Comparison of ENCODE assay signal across 35 cellular contexts in the genomic region with DNA sequence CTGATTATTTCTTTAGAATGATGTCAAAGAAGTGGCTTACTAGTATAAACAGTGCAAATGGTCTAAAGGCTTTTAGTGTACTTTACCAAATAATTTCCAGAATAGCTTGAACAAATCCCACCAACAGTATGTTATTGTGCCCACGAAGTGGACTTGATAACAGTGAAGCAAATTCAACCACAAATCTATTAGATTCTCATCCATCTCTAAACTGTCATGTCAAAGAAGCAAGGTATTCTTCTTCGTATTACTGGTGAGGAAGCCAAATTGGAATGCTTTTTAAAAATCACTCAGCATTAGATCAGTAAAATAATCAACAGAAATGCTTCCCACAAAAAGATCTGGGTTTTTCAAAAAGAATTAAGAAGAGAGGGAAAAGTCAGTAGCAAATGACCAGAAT.
DNase-seq lines count a peak whose midpoint lies in the region; ATAC-seq, FAIRE-seq and TF ChIP-seq lines count a peak whose summit lies in the region.
"Had no signal": no experiment of that assay in that cellular context is flagged by ENCODE, and none has a peak within 500 bp of the region (broad histone marks: within the 10 kb centered on the region; RNA-seq: fewer than 3 reads in every experiment).

No MANE protein-coding gene starts in this region.

- no peaks in the 10 kb centered on the region for H3K27me3 Mint-ChIP-seq in astrocyte (ENCODE audit: low read depth, unreplicated experiment)
- H3K27me3 Mint-ChIP-seq: B cell; CD4-positive, alpha-beta memory T cell; CD4-positive, alpha-beta T cell; CD8-positive, alpha-beta memory T cell had no signal

- TF ChIP-seq POLR2A in H54 (IDR thresholded peaks at IDR 0.05; ENCODE audit: low read depth, low read length): no peak

- H3K9ac ChIP-seq in astrocyte (ENCODE audit: low read length): no peak overlapping the region
- H3K9ac ChIP-seq in fibroblast of lung (ENCODE audit: insufficient read depth, low read length): no peak overlapping the region
- H3K9ac ChIP-seq: BLaER1; BLaER1 treated with 17β-estradiol and CSF1 and Interleukin-3, amounts not matched to agents 10 nM and 100 nM had no signal

- no peaks in the 10 kb centered on the region for H3K9me3 Mint-ChIP-seq in astrocyte (ENCODE audit: unreplicated experiment)
- H3K9me3 Mint-ChIP-seq: CD14-positive monocyte; CD4-positive, alpha-beta memory T cell; CD4-positive, alpha-beta T cell; CD8-positive, alpha-beta memory T cell; CD8-positive, alpha-beta T cell had no signal

- H3K4me1 ChIP-seq in astrocyte (ENCODE audit: insufficient read depth, low read length) (no peaks in the 10 kb centered on the region), fibroblast of lung (ENCODE audit: control insufficient read depth, extremely low read depth, insufficient read depth, low read length) (no peaks in the 10 kb centered on the region)
- H3K4me1 ChIP-seq: BE2C, Caco-2 had no signal

- H3K4me3 Mint-ChIP-seq in astrocyte (ENCODE audit: unreplicated experiment): no peak overlapping the region
- H3K4me3 Mint-ChIP-seq: B cell; CD14-positive monocyte; CD4-positive, alpha-beta memory T cell; CD4-positive, alpha-beta T cell; CD4-positive, CD25-positive, alpha-beta regulatory T cell; CD8-positive, alpha-beta memory T cell; CD8-positive, alpha-beta T cell had no signal

- H3K27ac Mint-ChIP-seq in astrocyte (ENCODE audit: unreplicated experiment): no peak overlapping the region
- H3K27ac Mint-ChIP-seq: B cell; CD14-positive monocyte; CD4-positive, alpha-beta memory T cell; CD4-positive, alpha-beta T cell; CD4-positive, CD25-positive, alpha-beta regulatory T cell; CD8-positive, alpha-beta memory T cell; CD8-positive, alpha-beta T cell had no signal

- H3K27me3 ChIP-seq in astrocyte (ENCODE audit: insufficient read depth, low read length): no peaks in the 10 kb centered on the region
- no peaks in the 10 kb centered on the region for H3K27me3 ChIP-seq in fibroblast of lung (ENCODE audit: control insufficient read depth, insufficient read depth, low read length)
- H3K27me3 ChIP-seq: BE2C; BLaER1; BLaER1 treated with 17β-estradiol and CSF1 and Interleukin-3, amounts not matched to agents 10 nM and 100 nM had no signal

- H4K20me1 ChIP-seq in astrocyte (ENCODE audit: insufficient read depth, low read length) (no peaks in the 10 kb centered on the region), fibroblast of lung (ENCODE audit: control insufficient read depth, extremely low read depth, insufficient read depth, low read length) (no peaks in the 10 kb centered on the region)
- H4K20me1 ChIP-seq: BLaER1; BLaER1 treated with 17β-estradiol and CSF1 and Interleukin-3, amounts not matched to agents 10 nM and 100 nM had no signal

- no peak for ATAC-seq in HG03432 (IDR thresholded peaks at IDR 0.05; ENCODE audit: unreplicated experiment)
- ATAC-seq: A549; CD8-positive, alpha-beta T cell had no signal

- H2AFZ ChIP-seq in astrocyte (ENCODE audit: low read depth, low read length) (no peak overlapping the region), fibroblast of lung (ENCODE audit: low read length) (no peak overlapping the region)

- no peak overlapping the region for H3K4me3 ChIP-seq in astrocyte (ENCODE audit: insufficient read depth, low read depth, low read length)
- no peak overlapping the region for H3K4me3 ChIP-seq in fibroblast of lung (replicated peaks in 1 of 4; ENCODE audit: control extremely low read depth in 1 of 4, insufficient read depth in 1 of 4, low read depth in 3 of 4, low read length in 4 of 4)
- H3K4me3 ChIP-seq: A549; BLaER1; BLaER1 treated with 17β-estradiol and CSF1 and Interleukin-3, amounts not matched to agents 10 nM and 100 nM had no signal

- no peaks in the 10 kb centered on the region for H3K36me3 ChIP-seq in astrocyte (ENCODE audit: insufficient read depth, low read length)
- H3K36me3 ChIP-seq in fibroblast of lung (ENCODE audit: control insufficient read depth, insufficient read depth, low read length): no peaks in the 10 kb centered on the region
- H3K36me3 ChIP-seq: BLaER1 had no signal

- H3K36me3 Mint-ChIP-seq in astrocyte (ENCODE audit: low read depth, unreplicated experiment): peaks cover 6% of the 10 kb centered on the region

- H3K27ac ChIP-seq in astrocyte (ENCODE audit: low read depth, low read length) (no peak overlapping the region), fibroblast of lung (ENCODE audit: insufficient read depth, low read length) (no peak overlapping the region)
- H3K27ac ChIP-seq: 22Rv1; A549; BLaER1; BLaER1 treated with 17β-estradiol and CSF1 and Interleukin-3, amounts not matched to agents 10 nM and 100 nM; C4-2B had no signal

- peak; percentile 20 for FAIRE-seq in H54 (lab: Jason Lieb, UNC)
- no peak for FAIRE-seq in astrocyte (lab: Jason Lieb, UNC)
- FAIRE-seq: A204.1, A549, D721Med had no signal

- H3K4me1 Mint-ChIP-seq in astrocyte (ENCODE audit: low read depth, unreplicated experiment): no peaks in the 10 kb centered on the region
- H3K4me1 Mint-ChIP-seq: B cell; CD4-positive, alpha-beta memory T cell; CD4-positive, CD25-positive, alpha-beta regulatory T cell; CD8-positive, alpha-beta memory T cell had no signal

- H3K9me3 ChIP-seq in astrocyte (ENCODE audit: insufficient read depth, low read depth, low read length): no peaks in the 10 kb centered on the region
- H3K9me3 ChIP-seq in fibroblast of lung (ENCODE audit: control insufficient read depth, insufficient read depth, low read depth, low read length): no peaks in the 10 kb centered on the region
- H3K9me3 ChIP-seq: A549; BE2C; BLaER1; BLaER1 treated with 17β-estradiol and CSF1 and Interleukin-3, amounts not matched to agents 10 nM and 100 nM; Caco-2 had no signal

- DNase-seq in H54 (ENCODE audit: insufficient read length, low spot score): no peak
- peak; percentile 50 for DNase-seq in astrocyte (ENCODE audit: low read depth)
- DNase-seq in fibroblast of lung (ENCODE audit: low read depth in 2 of 2): peak in 1 of 2 donors; percentile 58
- DNase-seq in nucleus accumbens (lab: John Stamatoyannopoulos, UW): no peak
- no peak for DNase-seq in iPS-NIHi7 (ENCODE audit: extremely low spot score)
- DNase-seq: 8988T; ACHN; AML-193; BE2C; C1 segment of cervical spinal cord; Caco-2; Calu3; CD4-positive, alpha-beta memory T cell; CD4-positive, alpha-beta T cell; CD4-positive, CD25-positive, alpha-beta regulatory T cell; CD8-positive, alpha-beta memory T cell; CD8-positive, alpha-beta T cell; COR-L47; DMS 273 treated with DMSO at 0.1 percent for 48 hours; DMS153; DMS53; DMS79; DMS79 treated with DMSO at 0.1 percent for 48 hours; DND-41; EL had no signal

- H3K79me2 ChIP-seq in astrocyte (ENCODE audit: insufficient read depth, low read length): no peaks in the 10 kb centered on the region
- H3K79me2 ChIP-seq in fibroblast of lung (ENCODE audit: control insufficient read depth, insufficient read depth, low read length): no peaks in the 10 kb centered on the region

- TF ChIP-seq CTCF in astrocyte (IDR thresholded peaks at IDR 0.05; ENCODE audit: insufficient read depth, low read depth, low read length): no peak
- TF ChIP-seq CTCF in fibroblast of lung (conservative IDR thresholded peaks at IDR 0.05 in 1 of 2, IDR thresholded peaks at IDR 0.05 in 1 of 2; ENCODE audit: low read depth in 1 of 2, low read length in 2 of 2): no peak

- H3K4me2 ChIP-seq in astrocyte (ENCODE audit: low read length) (no peak overlapping the region), fibroblast of lung (ENCODE audit: extremely low read depth, insufficient read depth, low read length) (peak overlapping the region; percentile 25)
- H3K4me2 ChIP-seq: A549; BLaER1; BLaER1 treated with 17β-estradiol and CSF1 and Interleukin-3, amounts not matched to agents 10 nM and 100 nM had no signal
